In genomic region chr7:127504715-127505114, GRCh38 we compare ENCODE assay signal across 8 cellular contexts.
DNase-seq lines count a peak whose midpoint lies in the region; ATAC-seq, FAIRE-seq and TF ChIP-seq lines count a peak whose summit lies in the region.

No MANE protein-coding gene starts in this region.

- H3K27me3 ChIP-seq in hepatocyte, result peaks cover 6% of the 10 kb centered on the region

- no peaks in the 10 kb centered on the region for H3K4me1 ChIP-seq in hepatocyte (ENCODE audit: insufficient read depth)

- WGBS in hepatocyte (ENCODE audit: low lambda C conversion rate, missing lambda C conversion rate), result 22% methylated on average over 4 of the region's 4 CpGs

- H3K27ac ChIP-seq in hepatocyte, result no peak overlapping the region

- peak; percentile 23 for TF ChIP-seq CTCF in hepatocyte (IDR thresholded peaks at IDR 0.05; ENCODE audit: poor library complexity)

- DNase-seq in D341Med (ENCODE audit: low spot score), result peak; percentile 53
- peak; percentile 54 for DNase-seq in activated CD8-positive, alpha-beta memory T cell treated with anti-CD3 and anti-CD28 coated beads, Interleukin-2, amount 50 U/mL, for 48 hours
- DNase-seq in hepatocyte (ENCODE audit: low spot score), result peak; percentile 6
- no peak for DNase-seq in NCI-H2227 (lab: John Stamatoyannopoulos, UW; ENCODE audit: unreplicated experiment)
- no peak for DNase-seq in urothelium cell line (ENCODE audit: low spot score)

- no peak overlapping the region for H3K4me3 ChIP-seq in hepatocyte

- no peaks in the 10 kb centered on the region for H3K9me2 ChIP-seq in hepatocyte (replicated peaks; ENCODE audit: insufficient read depth)

- H3K9me3 ChIP-seq in hepatocyte (ENCODE audit: low read depth), result no peaks in the 10 kb centered on the region

- no peaks in the 10 kb centered on the region for H3K79me2 ChIP-seq in hepatocyte

- no peak for FAIRE-seq in urothelium cell line (lab: Jason Lieb, UNC)

- no peak overlapping the region for H3K4me2 ChIP-seq in hepatocyte

- H3K36me3 ChIP-seq in hepatocyte (replicated peaks; ENCODE audit: insufficient read depth, low read depth), result no peaks in the 10 kb centered on the region

- ATAC-seq in HG03175 (IDR thresholded peaks at IDR 0.05; ENCODE audit: unreplicated experiment) (peak; percentile 49), GM21786 (IDR thresholded peaks at IDR 0.05; ENCODE audit: unreplicated experiment) (no peak), GM19455 (IDR thresholded peaks at IDR 0.05; ENCODE audit: unreplicated experiment) (no peak)

- no peak overlapping the region for H2AFZ ChIP-seq in hepatocyte

- no peaks in the 10 kb centered on the region for H4K20me1 ChIP-seq in hepatocyte (ENCODE audit: insufficient read depth, poor library complexity, severe bottlenecking)

Comparison
In these comparisons a context has a peak if more than half of its experiments do, and no peak if none do; other contexts are left out.
1. DNase-seq: peak in D341Med (single experiment), activated CD8-positive, alpha-beta memory T cell treated with anti-CD3 and anti-CD28 coated beads, Interleukin-2, amount 50 U/mL, for 48 hours (single experiment) and hepatocyte (single experiment); none in NCI-H2227 (single experiment) and urothelium cell line (single experiment).